1 cellular context compared by ENCODE assay signal in genomic region chr2:206082298-206082843, GRCh38.
TF ChIP-seq lines count a peak whose summit lies in the region.

No MANE protein-coding gene starts in this region.

TF ChIP-seq in SK-N-SH, 30 proteins besides CTCF, POLR2A, EP300 and RAD21:
- TF ChIP-seq NRF1 (IDR thresholded peaks at IDR 0.05; ENCODE audit: low read depth, low read length), result no peak
- TF ChIP-seq FOSL2 (IDR thresholded peaks at IDR 0.05; ENCODE audit: borderline replicate concordance, low read depth), result no peak
- no peak for TF ChIP-seq SIN3A (IDR thresholded peaks at IDR 0.05; ENCODE audit: borderline replicate concordance, low read depth, low read length)
- no peak for TF ChIP-seq JUND (IDR thresholded peaks at IDR 0.05)
TF ChIP-seq in SK-N-SH: peak in this region for 0.
